10 cellular contexts compared by ENCODE assay signal in genomic region chr17:44546711-44547606, GRCh38. TPM values are rescaled to one million over a fixed set of nuclear protein-coding genes. Genes with fewer than 3 reads are reported as not detected.
DNase-seq lines count a peak whose midpoint lies in the region; TF ChIP-seq lines count a peak whose summit lies in the region.
"Had no signal": no experiment of that assay in that cellular context is flagged by ENCODE, and none has a peak within 500 bp of the region (broad histone marks: within the 10 kb centered on the region; RNA-seq: fewer than 3 reads in every experiment).

No MANE protein-coding gene starts in this region.

- H3K9me3 ChIP-seq in muscle layer of duodenum (ENCODE audit: control insufficient read depth in 1 of 2, low read length in 2 of 2), result peaks cover 0 to 4% of the 10 kb centered on the region in 2 donors

- H3K36me3 Mint-ChIP-seq in chondrocyte (ENCODE audit: low read depth), result no peaks in the 10 kb centered on the region
- H3K36me3 Mint-ChIP-seq in activated T-helper 1 cell treated with anti-CD3 and anti-CD28 coated beads, Interleukin-12 subunit alpha, Interleukin-12 subunit beta, Interleukin-2, Interleukin-4 antibody, amounts not matched to agents 30 ng/mL and 10 ng/mL and 1 ng/mL, durations not matched to agents 14 hours and 24 hours and 36 hours (ENCODE audit: low read depth), result no peaks in the 10 kb centered on the region
- H3K36me3 Mint-ChIP-seq: CD4-positive, alpha-beta memory T cell had no signal

- peak overlapping the region; percentile 98 for H3K27ac Mint-ChIP-seq in chondrocyte (ENCODE audit: unreplicated experiment)
- H3K27ac Mint-ChIP-seq in activated T-helper 1 cell treated with anti-CD3 and anti-CD28 coated beads, Interleukin-12 subunit alpha, Interleukin-12 subunit beta, Interleukin-2, Interleukin-4 antibody, amounts not matched to agents 30 ng/mL and 10 ng/mL and 1 ng/mL, durations not matched to agents 14 hours and 24 hours and 36 hours, result no peak overlapping the region
- H3K27ac Mint-ChIP-seq: CD4-positive, alpha-beta memory T cell had no signal

- peaks cover 78% of the 10 kb centered on the region for H3K4me1 Mint-ChIP-seq in chondrocyte (ENCODE audit: low read depth)
- H3K4me1 Mint-ChIP-seq in activated T-helper 1 cell treated with anti-CD3 and anti-CD28 coated beads, Interleukin-12 subunit alpha, Interleukin-12 subunit beta, Interleukin-2, Interleukin-4 antibody, amounts not matched to agents 30 ng/mL and 10 ng/mL and 1 ng/mL, durations not matched to agents 14 hours and 24 hours and 36 hours (ENCODE audit: low read depth), result no peaks in the 10 kb centered on the region
- H3K4me1 Mint-ChIP-seq: CD4-positive, alpha-beta memory T cell had no signal

- TF ChIP-seq CTCF in chondrocyte (IDR thresholded peaks at IDR 0.05) (no peak), dorsolateral prefrontal cortex (IDR thresholded peaks at IDR 0.05 in 54 of 56, conservative IDR thresholded peaks at IDR 0.05 in 2 of 56; ENCODE audit: low read depth in 1 of 56, partially characterized antibody in 56 of 56) (no peak)

- H3K36me3 ChIP-seq in muscle layer of duodenum (ENCODE audit: control insufficient read depth in 1 of 2, insufficient read depth in 2 of 2, low read length in 2 of 2), result no peaks in the 10 kb centered on the region

- peak overlapping the region; percentile 15 for H3K4me3 Mint-ChIP-seq in chondrocyte (ENCODE audit: unreplicated experiment)
- no peak overlapping the region for H3K4me3 Mint-ChIP-seq in activated T-helper 1 cell treated with anti-CD3 and anti-CD28 coated beads, Interleukin-12 subunit alpha, Interleukin-12 subunit beta, Interleukin-2, Interleukin-4 antibody, amounts not matched to agents 30 ng/mL and 10 ng/mL and 1 ng/mL, durations not matched to agents 14 hours and 24 hours and 36 hours
- H3K4me3 Mint-ChIP-seq: CD4-positive, alpha-beta memory T cell had no signal

- H3K27me3 ChIP-seq in muscle layer of duodenum (ENCODE audit: low read depth, low read length) (no peaks in the 10 kb centered on the region), dorsolateral prefrontal cortex (peaks cover 0 to 12% (median 2%) of the 10 kb centered on the region in 45 donors)

- DNase-seq in AG20443 (ENCODE audit: low spot score) (peak; percentile 64), M059J (ENCODE audit: low read depth) (peak; percentile 83), chondrocyte (ENCODE audit: low spot score) (no peak), DMS53 treated with DMSO at 0.1 percent for 48 hours (lab: John Stamatoyannopoulos, UW; ENCODE audit: unreplicated experiment) (no peak), NCI-H2029 (lab: John Stamatoyannopoulos, UW) (no peak), dorsolateral prefrontal cortex (no peak)
- DNase-seq in activated T-helper 1 cell treated with anti-CD3 and anti-CD28 coated beads, Interleukin-12 subunit alpha, Interleukin-12 subunit beta, Interleukin-2, Interleukin-4 antibody, amounts not matched to agents 30 ng/mL and 10 ng/mL and 1 ng/mL, durations not matched to agents 14 hours and 24 hours and 36 hours (ENCODE audit: low spot score), result no peak
- DNase-seq: CD4-positive, alpha-beta memory T cell had no signal

- intact Hi-C loops in activated T-helper 1 cell treated with anti-CD3 and anti-CD28 coated beads, Interleukin-12 subunit alpha, Interleukin-12 subunit beta, Interleukin-2, Interleukin-4 antibody, amounts not matched to agents 30 ng/mL and 10 ng/mL and 1 ng/mL, durations not matched to agents 14 hours and 24 hours and 36 hours (cut with micrococcal nuclease), result no loop called here
- intact Hi-C loops in dorsolateral prefrontal cortex (cut with DNase I), result loop anchor here in 1 of 2 donors (10.0 kb wide), 1 partner anchor 88 kb away; no protein-coding TSS in a partner anchor

- H3K4me3 ChIP-seq in muscle layer of duodenum (ENCODE audit: low read depth in 1 of 2, low read length in 2 of 2) (no peak overlapping the region), dorsolateral prefrontal cortex (no peak overlapping the region)

- H3K27ac ChIP-seq in muscle layer of duodenum (ENCODE audit: low read length), result peak overlapping the region; percentile 45
- H3K27ac ChIP-seq in dorsolateral prefrontal cortex, result peak overlapping the region in 2 of 59 donors; percentile 19 to 41
- H3K27ac ChIP-seq: HL-60 had no signal

- H3K27me3 Mint-ChIP-seq in chondrocyte (ENCODE audit: low read depth), result no peaks in the 10 kb centered on the region
- H3K27me3 Mint-ChIP-seq in activated T-helper 1 cell treated with anti-CD3 and anti-CD28 coated beads, Interleukin-12 subunit alpha, Interleukin-12 subunit beta, Interleukin-2, Interleukin-4 antibody, amounts not matched to agents 30 ng/mL and 10 ng/mL and 1 ng/mL, durations not matched to agents 14 hours and 24 hours and 36 hours (ENCODE audit: insufficient read depth), result peaks cover 24% of the 10 kb centered on the region

- H3K4me1 ChIP-seq in muscle layer of duodenum (ENCODE audit: control insufficient read depth in 1 of 2, insufficient read depth in 2 of 2, low read length in 2 of 2), result no peaks in the 10 kb centered on the region

- H3K9me3 Mint-ChIP-seq in chondrocyte (ENCODE audit: low read depth), result peaks cover 3% of the 10 kb centered on the region
- H3K9me3 Mint-ChIP-seq in activated T-helper 1 cell treated with anti-CD3 and anti-CD28 coated beads, Interleukin-12 subunit alpha, Interleukin-12 subunit beta, Interleukin-2, Interleukin-4 antibody, amounts not matched to agents 30 ng/mL and 10 ng/mL and 1 ng/mL, durations not matched to agents 14 hours and 24 hours and 36 hours, result no peaks in the 10 kb centered on the region

RNA-seq across cellular contexts. Expression of gene FZD2, which starts 10.3 kb away (rescaled TPM):
- total RNA-seq in M059J (2014; rRNA removed; shearing (Covaris generic)), result 22.4 and 41.3 TPM in 2 replicates
- total RNA-seq in chondrocyte (103 to 127 TPM (median 108 TPM) in 3 replicates), dorsolateral prefrontal cortex (1 to 10 TPM in 82 of 120 experiments, under 1 TPM in 38; 0.48 to 4.2 (median 1.3) TPM)
- total RNA-seq in activated T-helper 1 cell treated with anti-CD3 and anti-CD28 coated beads, Interleukin-12 subunit alpha, Interleukin-12 subunit beta, Interleukin-2, Interleukin-4 antibody, amounts not matched to agents 30 ng/mL and 10 ng/mL and 1 ng/mL, durations not matched to agents 14 hours and 24 hours and 36 hours, result not detected in 2 replicates
- total RNA-seq: CD4-positive, alpha-beta memory T cell had no signal

RNA-seq across cellular contexts. Expression of gene GPATCH8, which starts 43.8 kb away (rescaled TPM):
- total RNA-seq in M059J (2014; rRNA removed; shearing (Covaris generic)), result 9.2 and 17.1 TPM in 2 replicates
- total RNA-seq in chondrocyte (31.1 to 47.0 TPM (median 35.5 TPM) in 3 replicates), dorsolateral prefrontal cortex (100 to 1,000 TPM in 11 of 120 experiments, 10 to 100 TPM in 109; 53.8 to 111 (median 82.5) TPM)
- 50.4 and 51.1 TPM in 2 replicates for total RNA-seq in activated T-helper 1 cell treated with anti-CD3 and anti-CD28 coated beads, Interleukin-12 subunit alpha, Interleukin-12 subunit beta, Interleukin-2, Interleukin-4 antibody, amounts not matched to agents 30 ng/mL and 10 ng/mL and 1 ng/mL, durations not matched to agents 14 hours and 24 hours and 36 hours

Comparison
In these comparisons a context has a peak if more than half of its experiments do, and no peak if none do; other contexts are left out.
1. DNase-seq: peak in AG20443 (single experiment) and M059J (single experiment); none in chondrocyte (single experiment), activated T-helper 1 cell treated with anti-CD3 and anti-CD28 coated beads, Interleukin-12 subunit alpha, Interleukin-12 subunit beta, Interleukin-2, Interleukin-4 antibody, amounts not matched to agents 30 ng/mL and 10 ng/mL and 1 ng/mL, durations not matched to agents 14 hours and 24 hours and 36 hours (single experiment), DMS53 treated with DMSO at 0.1 percent for 48 hours (single experiment), NCI-H2029 (single experiment) and dorsolateral prefrontal cortex (0 of 10).